In genomic region chr1:236013330-236013729, GRCh38 we compare ENCODE assay signal across 31 cellular contexts. TPM values are rescaled to one million over a fixed set of nuclear protein-coding genes. Genes with fewer than 3 reads are reported as not detected.
"Had no signal": no experiment of that assay in that cellular context is flagged by ENCODE, and none has a peak within 500 bp of the region (broad histone marks: within the 10 kb centered on the region; RNA-seq: fewer than 3 reads in every experiment).

No MANE protein-coding gene starts in this region.

- H3K9me3 Mint-ChIP-seq: activated B cell treated with CpG ODN at 0.5 μM for 24 hours; activated CD4-positive, alpha-beta memory T cell treated with anti-CD3 and anti-CD28 coated beads for 36 hours; activated naive CD4-positive, alpha-beta T cell treated with anti-CD3 and anti-CD28 coated beads, Interleukin-2, amount 10 ng/mL, durations not matched to agents 7 days and 5 days; activated naive CD8-positive, alpha-beta T cell treated with anti-CD3 and anti-CD28 coated beads, Interleukin-2, amount 50 U/mL, for 24 hours; brain had no signal

- ATAC-seq: activated naive CD8-positive, alpha-beta T cell treated with anti-CD3 and anti-CD28 coated beads, Interleukin-2, amount 50 U/mL, for 24 hours; K562; PC-3 had no signal

- H3K4me1 ChIP-seq: Peyer's patch had no signal

- H3K27ac ChIP-seq: VCaP had no signal

- H3K27ac Mint-ChIP-seq: activated B cell treated with CpG ODN at 0.5 μM for 24 hours; activated CD4-positive, alpha-beta memory T cell treated with anti-CD3 and anti-CD28 coated beads for 36 hours; activated naive CD4-positive, alpha-beta T cell treated with anti-CD3 and anti-CD28 coated beads, Interleukin-2, amount 10 ng/mL, durations not matched to agents 7 days and 5 days; activated naive CD8-positive, alpha-beta T cell; activated naive CD8-positive, alpha-beta T cell treated with anti-CD3 and anti-CD28 coated beads, Interleukin-2, amount 50 U/mL, for 24 hours; brain had no signal

- H3K9me3 ChIP-seq: Peyer's patch had no signal

- DNase-seq: activated B cell treated with CpG ODN at 0.5 μM for 24 hours; activated CD4-positive, alpha-beta memory T cell treated with anti-CD3 and anti-CD28 coated beads for 36 hours; activated CD4-positive, alpha-beta T cell treated with anti-CD3 and anti-CD28 coated beads for 4 hours; activated CD4-positive, alpha-beta T cell treated with anti-CD3 and anti-CD28 coated beads, Interleukin-2, amount 50 U/mL, for 1 hour; activated CD4-positive, CD25-positive, alpha-beta regulatory T cell treated with anti-CD3 and anti-CD28 coated beads, Interleukin-2, amount 50 U/mL, for 72 hours; activated CD8-positive, alpha-beta memory T cell treated with anti-CD3 and anti-CD28 coated beads, Interleukin-2, amount 50 U/mL, for 48 hours; activated effector memory CD4-positive, alpha-beta T cell treated with Interleukin-2 at 50 U/mL for 16 hours; activated naive CD4-positive, alpha-beta T cell treated with anti-CD3 and anti-CD28 coated beads, Interleukin-2, amount 10 ng/mL, durations not matched to agents 7 days and 5 days; activated naive CD8-positive, alpha-beta T cell treated with anti-CD3 and anti-CD28 coated beads, Interleukin-2, amount 50 U/mL, for 24 hours; activated T-cell treated with anti-CD3 and anti-CD28 coated beads, Interleukin-2, amount 50 U/mL, for 48 hours; anterior cingulate cortex; IMR-90; NCI-H1048; NCI-H1105 treated with DMSO at 0.1 percent for 48 hours; NCI-H1436; NCI-H1694; NCI-H1930; NCI-H2081 treated with DMSO at 0.1 percent for 48 hours; NCI-H345; NCI-H524 treated with DMSO at 0.1 percent for 48 hours; PC-3; Peyer's patch; RPMI8226; SW 1271; T-helper 1 cell; T-helper 2 cell; T1000 had no signal

- H3K27me3 ChIP-seq: Peyer's patch had no signal

- H3K4me1 Mint-ChIP-seq: activated B cell treated with CpG ODN at 0.5 μM for 24 hours; activated naive CD4-positive, alpha-beta T cell treated with anti-CD3 and anti-CD28 coated beads, Interleukin-2, amount 10 ng/mL, durations not matched to agents 7 days and 5 days; activated naive CD8-positive, alpha-beta T cell treated with anti-CD3 and anti-CD28 coated beads, Interleukin-2, amount 50 U/mL, for 24 hours; brain had no signal

- H3K4me3 Mint-ChIP-seq: activated B cell treated with CpG ODN at 0.5 μM for 24 hours; activated CD4-positive, alpha-beta memory T cell treated with anti-CD3 and anti-CD28 coated beads for 36 hours; activated naive CD4-positive, alpha-beta T cell treated with anti-CD3 and anti-CD28 coated beads, Interleukin-2, amount 10 ng/mL, durations not matched to agents 7 days and 5 days; activated naive CD8-positive, alpha-beta T cell; activated naive CD8-positive, alpha-beta T cell treated with anti-CD3 and anti-CD28 coated beads, Interleukin-2, amount 50 U/mL, for 24 hours; brain had no signal

- H3K27me3 Mint-ChIP-seq: activated B cell treated with CpG ODN at 0.5 μM for 24 hours; activated CD4-positive, alpha-beta memory T cell treated with anti-CD3 and anti-CD28 coated beads for 36 hours; activated naive CD8-positive, alpha-beta T cell; activated naive CD8-positive, alpha-beta T cell treated with anti-CD3 and anti-CD28 coated beads, Interleukin-2, amount 50 U/mL, for 24 hours; brain had no signal

- H3K4me3 ChIP-seq: K562, Peyer's patch had no signal

- H3K36me3 Mint-ChIP-seq: activated CD4-positive, alpha-beta memory T cell treated with anti-CD3 and anti-CD28 coated beads for 36 hours; activated naive CD4-positive, alpha-beta T cell treated with anti-CD3 and anti-CD28 coated beads, Interleukin-2, amount 10 ng/mL, durations not matched to agents 7 days and 5 days; activated naive CD8-positive, alpha-beta T cell had no signal

RNA-seq across cellular contexts. Expression of gene NID1, which starts 51.6 kb away (rescaled TPM):
- polyA plus RNA-seq: K562 had no signal
